12 cellular contexts compared by ENCODE assay signal in genomic region chr17:1737531-1738291, GRCh38. TPM values are rescaled to one million over a fixed set of nuclear protein-coding genes. Genes with fewer than 3 reads are reported as not detected.
DNase-seq lines count a peak whose midpoint lies in the region; ATAC-seq and TF ChIP-seq lines count a peak whose summit lies in the region.
"Had no signal": no experiment of that assay in that cellular context is flagged by ENCODE, and none has a peak within 500 bp of the region (broad histone marks: within the 10 kb centered on the region; RNA-seq: fewer than 3 reads in every experiment).

No MANE protein-coding gene starts in this region.

- peaks cover 11 to 12% of the 10 kb centered on the region in 2 donors for H3K4me1 ChIP-seq in uterus

- H3K27me3 ChIP-seq in uterus: no peaks in the 10 kb centered on the region

- peak overlapping the region; percentile 72 to 76 for H3K27ac ChIP-seq in uterus

- ATAC-seq in activated naive CD8-positive, alpha-beta T cell treated with anti-CD3 and anti-CD28 coated beads, Interleukin-2, amount 10 ng/mL, durations not matched to agents 7 days and 5 days (ENCODE audit: low read depth): no peak
- no peak for ATAC-seq in activated naive CD8-positive, alpha-beta T cell treated with anti-CD3 and anti-CD28 coated beads, Interleukin-2, amount 50 U/mL, for 24 hours

- no peak for DNase-seq in activated naive CD8-positive, alpha-beta T cell treated with anti-CD3 and anti-CD28 coated beads, Interleukin-2, amount 10 ng/mL, durations not matched to agents 7 days and 5 days
- no peak for DNase-seq in activated naive CD8-positive, alpha-beta T cell treated with anti-CD3 and anti-CD28 coated beads, Interleukin-2, amount 50 U/mL, for 24 hours
- DNase-seq in iPS-NIHi11 (ENCODE audit: low spot score): peak; percentile 7
- DNase-seq in uterus: peak in 1 of 2 donors; percentile 36
- no peak for DNase-seq in erythroblast (lab: John Stamatoyannopoulos, UW)
- no peak for DNase-seq in activated CD4-positive, alpha-beta T cell treated with anti-CD3 and anti-CD28 coated beads, Interleukin-2, amount 10 ng/mL, durations not matched to agents 24 days and 14 days
- DNase-seq: activated CD4-positive, alpha-beta T cell treated with anti-CD3 and anti-CD28 coated beads, Interleukin-2, amount 50 U/mL, for 1 hour; activated T-cell treated with anti-CD3 and anti-CD28 coated beads, Interleukin-2, amount 50 U/mL, for 72 hours; mammary epithelial cell; nucleus accumbens; small intestine had no signal

- POLR2A ChIA-PET in activated naive CD8-positive, alpha-beta T cell treated with anti-CD3 and anti-CD28 coated beads, Interleukin-2, amount 10 ng/mL, durations not matched to agents 7 days and 5 days (lab: Charles Lee): interaction anchor here (0.9 kb wide), 1 partner anchor 16 kb away, joined by 4 read pairs; no protein-coding TSS in a partner anchor

- peak overlapping the region; percentile 58 for H3K27ac Mint-ChIP-seq in activated naive CD8-positive, alpha-beta T cell treated with anti-CD3 and anti-CD28 coated beads, Interleukin-2, amount 10 ng/mL, durations not matched to agents 7 days and 5 days
- no peak overlapping the region for H3K27ac Mint-ChIP-seq in activated naive CD8-positive, alpha-beta T cell treated with anti-CD3 and anti-CD28 coated beads, Interleukin-2, amount 50 U/mL, for 24 hours
- no peak overlapping the region for H3K27ac Mint-ChIP-seq in activated CD4-positive, alpha-beta T cell treated with anti-CD3 and anti-CD28 coated beads, Interleukin-2, amount 10 ng/mL, durations not matched to agents 24 days and 14 days

- H3K9me3 ChIP-seq in uterus: no peaks in the 10 kb centered on the region

- H3K4me1 Mint-ChIP-seq in activated naive CD8-positive, alpha-beta T cell treated with anti-CD3 and anti-CD28 coated beads, Interleukin-2, amount 10 ng/mL, durations not matched to agents 7 days and 5 days: peaks cover 5% of the 10 kb centered on the region
- peaks cover 12% of the 10 kb centered on the region for H3K4me1 Mint-ChIP-seq in activated naive CD8-positive, alpha-beta T cell treated with anti-CD3 and anti-CD28 coated beads, Interleukin-2, amount 50 U/mL, for 24 hours
- H3K4me1 Mint-ChIP-seq in activated CD4-positive, alpha-beta T cell treated with anti-CD3 and anti-CD28 coated beads, Interleukin-2, amount 10 ng/mL, durations not matched to agents 24 days and 14 days: peaks cover 6% of the 10 kb centered on the region

- H3K36me3 ChIP-seq in uterus: no peaks in the 10 kb centered on the region

- intact Hi-C loops in uterus (cut with DNase I; ENCODE audit: low total_unique reads): no loop called here
- intact Hi-C loops in activated CD4-positive, alpha-beta T cell treated with anti-CD3 and anti-CD28 coated beads, Interleukin-2, amount 10 ng/mL, durations not matched to agents 24 days and 14 days (cut with micrococcal nuclease): no loop called here

- no peaks in the 10 kb centered on the region for H3K27me3 Mint-ChIP-seq in activated naive CD8-positive, alpha-beta T cell treated with anti-CD3 and anti-CD28 coated beads, Interleukin-2, amount 10 ng/mL, durations not matched to agents 7 days and 5 days
- H3K27me3 Mint-ChIP-seq in activated naive CD8-positive, alpha-beta T cell treated with anti-CD3 and anti-CD28 coated beads, Interleukin-2, amount 50 U/mL, for 24 hours: no peaks in the 10 kb centered on the region
- no peaks in the 10 kb centered on the region for H3K27me3 Mint-ChIP-seq in activated CD4-positive, alpha-beta T cell treated with anti-CD3 and anti-CD28 coated beads, Interleukin-2, amount 10 ng/mL, durations not matched to agents 24 days and 14 days

- TF ChIP-seq POLR2A in uterus (IDR thresholded peaks at IDR 0.05): no peak
- TF ChIP-seq POLR2A in erythroblast (IDR thresholded peaks at IDR 0.05; ENCODE audit: low read length): no peak

- no peaks in the 10 kb centered on the region for H3K9me3 Mint-ChIP-seq in activated naive CD8-positive, alpha-beta T cell treated with anti-CD3 and anti-CD28 coated beads, Interleukin-2, amount 10 ng/mL, durations not matched to agents 7 days and 5 days
- no peaks in the 10 kb centered on the region for H3K9me3 Mint-ChIP-seq in activated naive CD8-positive, alpha-beta T cell treated with anti-CD3 and anti-CD28 coated beads, Interleukin-2, amount 50 U/mL, for 24 hours
- H3K9me3 Mint-ChIP-seq in activated CD4-positive, alpha-beta T cell treated with anti-CD3 and anti-CD28 coated beads, Interleukin-2, amount 10 ng/mL, durations not matched to agents 24 days and 14 days: no peaks in the 10 kb centered on the region
- H3K9me3 Mint-ChIP-seq: activated T-cell treated with anti-CD3 and anti-CD28 coated beads, Interleukin-2, amount 50 U/mL, for 72 hours had no signal

- no peak for TF ChIP-seq CTCF in uterus (IDR thresholded peaks at IDR 0.05)

- peaks cover 5% of the 10 kb centered on the region for H3K36me3 Mint-ChIP-seq in activated naive CD8-positive, alpha-beta T cell treated with anti-CD3 and anti-CD28 coated beads, Interleukin-2, amount 10 ng/mL, durations not matched to agents 7 days and 5 days
- no peaks in the 10 kb centered on the region for H3K36me3 Mint-ChIP-seq in activated naive CD8-positive, alpha-beta T cell treated with anti-CD3 and anti-CD28 coated beads, Interleukin-2, amount 50 U/mL, for 24 hours (ENCODE audit: low read depth)
- H3K36me3 Mint-ChIP-seq in activated CD4-positive, alpha-beta T cell treated with anti-CD3 and anti-CD28 coated beads, Interleukin-2, amount 10 ng/mL, durations not matched to agents 24 days and 14 days (ENCODE audit: low read depth): peaks cover 21% of the 10 kb centered on the region

- no peak overlapping the region for H3K4me3 ChIP-seq in uterus

- no peak overlapping the region for H3K4me3 Mint-ChIP-seq in activated naive CD8-positive, alpha-beta T cell treated with anti-CD3 and anti-CD28 coated beads, Interleukin-2, amount 10 ng/mL, durations not matched to agents 7 days and 5 days
- no peak overlapping the region for H3K4me3 Mint-ChIP-seq in activated naive CD8-positive, alpha-beta T cell treated with anti-CD3 and anti-CD28 coated beads, Interleukin-2, amount 50 U/mL, for 24 hours
- H3K4me3 Mint-ChIP-seq in activated CD4-positive, alpha-beta T cell treated with anti-CD3 and anti-CD28 coated beads, Interleukin-2, amount 10 ng/mL, durations not matched to agents 24 days and 14 days: no peak overlapping the region

RNA-seq across cellular contexts. Expression of gene SERPINF2, which starts 5.0 kb away (rescaled TPM):
- under 1 TPM; 0.23 to 0.33 TPM for total RNA-seq in activated naive CD8-positive, alpha-beta T cell treated with anti-CD3 and anti-CD28 coated beads, Interleukin-2, amount 10 ng/mL, durations not matched to agents 7 days and 5 days
- total RNA-seq in uterus: 10 to 100 TPM in 2 of 4 donors, 1 to 10 TPM in 1, under 1 TPM in 1; 0.83 to 21.5 (median 10.0) TPM
- total RNA-seq in activated CD4-positive, alpha-beta T cell treated with anti-CD3 and anti-CD28 coated beads, Interleukin-2, amount 10 ng/mL, durations not matched to agents 24 days and 14 days: 0.12 and 0.16 TPM in 2 replicates

RNA-seq across cellular contexts. Expression of gene WDR81, which starts 13.2 kb away (rescaled TPM):
- total RNA-seq in activated naive CD8-positive, alpha-beta T cell treated with anti-CD3 and anti-CD28 coated beads, Interleukin-2, amount 10 ng/mL, durations not matched to agents 7 days and 5 days: 10 to 100 TPM; 35.8 to 36.7 TPM
- 10 to 100 TPM; 23.6 to 40.7 (median 29.9) TPM for total RNA-seq in uterus
- 17.6 and 18.3 TPM in 2 replicates for total RNA-seq in activated CD4-positive, alpha-beta T cell treated with anti-CD3 and anti-CD28 coated beads, Interleukin-2, amount 10 ng/mL, durations not matched to agents 24 days and 14 days

RNA-seq across cellular contexts. Expression of gene SERPINF1, which starts 24.1 kb away (rescaled TPM):
- 1 to 10 TPM; 2.2 to 2.8 TPM for total RNA-seq in activated naive CD8-positive, alpha-beta T cell treated with anti-CD3 and anti-CD28 coated beads, Interleukin-2, amount 10 ng/mL, durations not matched to agents 7 days and 5 days
- 100 to 1,000 TPM; 217 to 567 (median 435) TPM for total RNA-seq in uterus
- total RNA-seq in activated CD4-positive, alpha-beta T cell treated with anti-CD3 and anti-CD28 coated beads, Interleukin-2, amount 10 ng/mL, durations not matched to agents 24 days and 14 days: not detected in 2 replicates
- total RNA-seq: M059J had no signal

RNA-seq across cellular contexts. Expression of gene TLCD2, which starts 27.5 kb away (rescaled TPM):
- total RNA-seq in activated naive CD8-positive, alpha-beta T cell treated with anti-CD3 and anti-CD28 coated beads, Interleukin-2, amount 10 ng/mL, durations not matched to agents 7 days and 5 days: under 1 TPM; 0.20 to 0.30 TPM
- total RNA-seq in uterus: 1 to 10 TPM in 3 of 4 donors, under 1 TPM in 1; 0.88 to 8.0 (median 5.4) TPM
- total RNA-seq in activated CD4-positive, alpha-beta T cell treated with anti-CD3 and anti-CD28 coated beads, Interleukin-2, amount 10 ng/mL, durations not matched to agents 24 days and 14 days: 0.07 and 0.14 TPM in 2 replicates

RNA-seq across cellular contexts. Expression of gene PRPF8, which starts 53.0 kb away (rescaled TPM):
- 100 to 1,000 TPM; 346 to 350 TPM for total RNA-seq in activated naive CD8-positive, alpha-beta T cell treated with anti-CD3 and anti-CD28 coated beads, Interleukin-2, amount 10 ng/mL, durations not matched to agents 7 days and 5 days
- 100 to 1,000 TPM; 123 to 413 (median 243) TPM for total RNA-seq in uterus
- total RNA-seq in activated CD4-positive, alpha-beta T cell treated with anti-CD3 and anti-CD28 coated beads, Interleukin-2, amount 10 ng/mL, durations not matched to agents 24 days and 14 days: 432 and 442 TPM in 2 replicates

Comparison
In these comparisons a context has a peak if more than half of its experiments do, and no peak if none do; other contexts are left out.
1. RNA of gene SERPINF1, which starts 24.1 kb away (total RNA-seq): 217 to 567 TPM in uterus; 2.2 to 2.8 TPM in activated naive CD8-positive, alpha-beta T cell treated with anti-CD3 and anti-CD28 coated beads, Interleukin-2, amount 10 ng/mL, durations not matched to agents 7 days and 5 days and not detected in activated CD4-positive, alpha-beta T cell treated with anti-CD3 and anti-CD28 coated beads, Interleukin-2, amount 10 ng/mL, durations not matched to agents 24 days and 14 days; every median in the first group is over 10 times any median in the second.